ENCODE assay signal across 19 cellular contexts in genomic region chr18:28163201-28163778, GRCh38. TPM values are rescaled to one million over a fixed set of nuclear protein-coding genes. Genes with fewer than 3 reads are reported as not detected.
DNase-seq lines count a peak whose midpoint lies in the region; ATAC-seq, FAIRE-seq and TF ChIP-seq lines count a peak whose summit lies in the region.
"Had no signal": no experiment of that assay in that cellular context is flagged by ENCODE, and none has a peak within 500 bp of the region (broad histone marks: within the 10 kb centered on the region; RNA-seq: fewer than 3 reads in every experiment).

No MANE protein-coding gene starts in this region.

- no peaks in the 10 kb centered on the region for H3K9me3 ChIP-seq in HepG2 (ENCODE audit: low read length)

- FAIRE-seq in HepG2 (lab: Jason Lieb, UNC) = no peak
- FAIRE-seq: keratinocyte had no signal

- H3K9ac ChIP-seq in HepG2 (ENCODE audit: insufficient read depth, low read depth, low read length) = no peak overlapping the region

- H2AFZ ChIP-seq in HepG2 (ENCODE audit: low read length) = no peak overlapping the region
- H2AFZ ChIP-seq: GM23338 had no signal

- H3K79me2 ChIP-seq in HepG2 (ENCODE audit: insufficient read depth, low read length) = peaks cover 79% of the 10 kb centered on the region

- no peaks in the 10 kb centered on the region for H3K27me3 ChIP-seq in HepG2 (ENCODE audit: control insufficient read depth in 1 of 2, insufficient read depth in 2 of 2, low read length in 2 of 2)

- H3K4me3 ChIP-seq in AG10803 (ENCODE audit: low read length) = no peak overlapping the region
- no peak overlapping the region for H3K4me3 ChIP-seq in HepG2 (replicated peaks in 1 of 3; ENCODE audit: insufficient read depth in 1 of 3, low read depth in 2 of 3, low read length in 3 of 3)
- H3K4me3 ChIP-seq: GM23338, SK-N-MC had no signal

- CTCF ChIA-PET in HepG2 (lab: Yijun Ruan, JAX; ENCODE audit: low intra/inter-chr PET ratio, low total read pairs) = no interaction called here

- DNase-seq in AG10803 (ENCODE audit: low read depth) = peak; percentile 84
- peak; percentile 96 for DNase-seq in NCI-H226
- peak; percentile 62 for DNase-seq in cerebellum (ENCODE audit: low spot score)
- DNase-seq in HepG2 (ENCODE audit: low spot score) = no peak
- DNase-seq in foreskin melanocyte = no peak
- no peak for DNase-seq in NCI-H1105 treated with DMSO at 0.1 percent for 48 hours (lab: John Stamatoyannopoulos, UW)
- DNase-seq: amniotic stem cell, erythroblast, NCI-H2081 treated with DMSO at 0.1 percent for 48 hours, NCI-H524 treated with DMSO at 0.1 percent for 48 hours, OCI-M1, T1000 had no signal

- no TSS peak for BruUV-seq in HepG2 (replicated peaks; lab: Mats Ljungman, UMichigan)

- peaks cover 89% of the 10 kb centered on the region for H3K4me1 ChIP-seq in HepG2 (ENCODE audit: insufficient read depth, low read length)

- TF ChIP-seq RAD21 in HepG2 (CRISPR knock-in tag; IDR thresholded peaks at IDR 0.05) = no peak

- TF ChIP-seq EP300 in HepG2 (IDR thresholded peaks at IDR 0.05; ENCODE audit: low read depth in 2 of 2, low read length in 2 of 2) = no peak
- no peak for TF ChIP-seq EP300 in HepG2 (CRISPR knock-in tag; IDR thresholded peaks at IDR 0.05; ENCODE audit: borderline replicate concordance)

- peaks cover 9% of the 10 kb centered on the region for H4K20me1 ChIP-seq in HepG2 (ENCODE audit: insufficient read depth, low read length)

- intact Hi-C loops in HepG2 (cut with micrococcal nuclease; ENCODE audit: unreplicated experiment) = no loop called here

- in situ Hi-C loops in HepG2 (cut with HindIII; ENCODE audit: extremely low pct_ligation_motif_present, low pct_unique_long_range_greater_than_20kb) = no loop called here

- no peak overlapping the region for H3K4me2 ChIP-seq in HepG2 (ENCODE audit: low read depth, low read length)
- H3K4me2 ChIP-seq: GM23338 had no signal

- POLR2A ChIA-PET in HepG2 (lab: Yijun Ruan, JAX) = no interaction called here

- TF ChIP-seq POLR2A in HepG2 (IDR thresholded peaks at IDR 0.05; ENCODE audit: insufficient read depth in 1 of 2, low read depth in 2 of 2, low read length in 2 of 2) = no peak

- H3K27ac ChIP-seq in HepG2 (ENCODE audit: extremely low read length, insufficient read depth, low read length) = no peak overlapping the region
- H3K27ac ChIP-seq: SK-N-MC had no signal

- no peak for ATAC-seq in HepG2
- ATAC-seq in GM21423 (IDR thresholded peaks at IDR 0.05; ENCODE audit: unreplicated experiment) = no peak
- ATAC-seq in HG02763 (IDR thresholded peaks at IDR 0.05; ENCODE audit: unreplicated experiment) = no peak
- ATAC-seq: activated CD4-positive, CD25-positive, alpha-beta regulatory T cell treated with anti-CD3 and anti-CD28 coated beads, Interleukin-2, amount 50 U/mL, for 24 hours; GM23338; sciatic nerve had no signal

- 94% methylated on average over 2 of the region's 2 CpGs for WGBS in HepG2 (ENCODE audit: low lambda C conversion rate)

- peaks cover 0 to 2% of the 10 kb centered on the region in 2 experiments; a peak in 1 of 5 replicates for H3K36me3 ChIP-seq in HepG2 (replicated peaks in 1 of 2; ENCODE audit: control insufficient read depth in 1 of 2, insufficient read depth in 2 of 2, low read length in 2 of 2)

- no peak for TF ChIP-seq CTCF in AG10803 (conservative IDR thresholded peaks at IDR 0.05; ENCODE audit: low read length)
- TF ChIP-seq CTCF in HepG2 (CRISPR knock-in tag; IDR thresholded peaks at IDR 0.05) = no peak

TF ChIP-seq in HepG2, 621 proteins besides CTCF, POLR2A, EP300 and RAD21:
- TF ChIP-seq PRDM10 (CRISPR knock-in tag; IDR thresholded peaks at IDR 0.05; ENCODE audit: low read depth) = no peak
- no peak for TF ChIP-seq IRF1 (CRISPR knock-in tag; IDR thresholded peaks at IDR 0.05; ENCODE audit: low read depth)
- TF ChIP-seq TFAP4 (IDR thresholded peaks at IDR 0.05; ENCODE audit: borderline replicate concordance, low read depth) = no peak
- TF ChIP-seq AGO1 (IDR thresholded peaks at IDR 0.05; ENCODE audit: low read depth, low read length, poor library complexity, severe bottlenecking) = no peak
- no peak for TF ChIP-seq RNF2 (conservative IDR thresholded peaks at IDR 0.05; ENCODE audit: low read depth)
- peak; percentile 89 to 97 for TF ChIP-seq MAFK (conservative IDR thresholded peaks at IDR 0.05 in 1 of 2, IDR thresholded peaks at IDR 0.05 in 1 of 2; ENCODE audit: low read length in 2 of 2)
- no peak for TF ChIP-seq ZSCAN29 (CRISPR knock-in tag; conservative IDR thresholded peaks at IDR 0.05)
- peak; percentile 92 for TF ChIP-seq MAFF (IDR thresholded peaks at IDR 0.05; ENCODE audit: low read depth, low read length)
TF ChIP-seq in HepG2: peak in this region for 2.

RNA-seq across cellular contexts. Expression of gene CDH2, which starts 13.6 kb away (rescaled TPM):
- 134 TPM for total RNA-seq in cerebellum
- 14.6 and 18.6 TPM in 2 replicates for total RNA-seq in HepG2 (2016; rRNA removed; fragmentation: Illumina TruSeq; extraction: Trizol)
- 2.2 TPM in 2 replicates for total RNA-seq in HepG2 (2016; cell fraction: cytosol; rRNA removed; fragmentation: Illumina TruSeq; extraction: Trizol; ENCODE audit: low read depth)
- total RNA-seq in HepG2 (2016; cell fraction: insoluble cytoplasmic fraction; rRNA removed; fragmentation: Illumina TruSeq; extraction: Trizol) = 13.2 and 17.8 TPM in 2 replicates
- total RNA-seq in HepG2 (2016; cell fraction: membrane; rRNA removed; fragmentation: Illumina TruSeq; extraction: Trizol) = 6.8 and 7.7 TPM in 2 replicates
- total RNA-seq in HepG2 (2016; cell fraction: nucleus; rRNA removed; fragmentation: Illumina TruSeq; extraction: Trizol) = 26.3 and 30.4 TPM in 2 replicates
- polyA plus RNA-seq in HepG2 (2011; rRNA removed) = 27.6 and 36.1 TPM in 2 replicates
- 26.1 and 29.9 TPM in 2 replicates for polyA plus RNA-seq in HepG2 (2011; cell fraction: cytosol; rRNA removed)
- 12.8 and 13.4 TPM in 2 replicates for polyA plus RNA-seq in HepG2 (2011; cell fraction: nucleus; rRNA removed)
- polyA plus RNA-seq in HepG2 (2012) = 71.4 and 72.2 TPM in 2 replicates
- polyA plus RNA-seq in HepG2 (2016; cell fraction: cytosol; fragmentation: Illumina TruSeq; extraction: Trizol; ENCODE audit: low read depth) = 1.3 TPM in 2 replicates
- 12.0 and 12.8 TPM in 2 replicates for polyA plus RNA-seq in HepG2 (2016; cell fraction: insoluble cytoplasmic fraction; fragmentation: Illumina TruSeq; extraction: Trizol; ENCODE audit: low read depth)
- 3.5 and 4.5 TPM in 2 replicates for polyA plus RNA-seq in HepG2 (2016; cell fraction: membrane; fragmentation: Illumina TruSeq; extraction: Trizol; ENCODE audit: low read depth)
- polyA plus RNA-seq in HepG2 (2016; cell fraction: nucleus; fragmentation: Illumina TruSeq; extraction: Trizol; ENCODE audit: insufficient read depth, low read depth) = 23.8 and 24.4 TPM in 2 replicates
- polyA minus RNA-seq in HepG2 (2011; rRNA and poly(A)+ RNA removed; ENCODE audit: low replicate concordance) = 0.23 and 58.1 TPM in 2 replicates
- 47.6 and 51.6 TPM in 2 replicates for polyA minus RNA-seq in HepG2 (2011; cell fraction: cytosol; rRNA and poly(A)+ RNA removed)
- 50.2 and 52.5 TPM in 2 replicates for polyA minus RNA-seq in HepG2 (2011; cell fraction: nucleus; rRNA and poly(A)+ RNA removed)

Comparison
In these comparisons a context has a peak if more than half of its experiments do, and no peak if none do; other contexts are left out.
1. DNase-seq: peak in AG10803 (single experiment), NCI-H226 (single experiment) and cerebellum (single experiment); none in HepG2 (single experiment), foreskin melanocyte (single experiment) and NCI-H1105 treated with DMSO at 0.1 percent for 48 hours (single experiment).